ENCODE assay signal across 8 cellular contexts in the genomic region with DNA sequence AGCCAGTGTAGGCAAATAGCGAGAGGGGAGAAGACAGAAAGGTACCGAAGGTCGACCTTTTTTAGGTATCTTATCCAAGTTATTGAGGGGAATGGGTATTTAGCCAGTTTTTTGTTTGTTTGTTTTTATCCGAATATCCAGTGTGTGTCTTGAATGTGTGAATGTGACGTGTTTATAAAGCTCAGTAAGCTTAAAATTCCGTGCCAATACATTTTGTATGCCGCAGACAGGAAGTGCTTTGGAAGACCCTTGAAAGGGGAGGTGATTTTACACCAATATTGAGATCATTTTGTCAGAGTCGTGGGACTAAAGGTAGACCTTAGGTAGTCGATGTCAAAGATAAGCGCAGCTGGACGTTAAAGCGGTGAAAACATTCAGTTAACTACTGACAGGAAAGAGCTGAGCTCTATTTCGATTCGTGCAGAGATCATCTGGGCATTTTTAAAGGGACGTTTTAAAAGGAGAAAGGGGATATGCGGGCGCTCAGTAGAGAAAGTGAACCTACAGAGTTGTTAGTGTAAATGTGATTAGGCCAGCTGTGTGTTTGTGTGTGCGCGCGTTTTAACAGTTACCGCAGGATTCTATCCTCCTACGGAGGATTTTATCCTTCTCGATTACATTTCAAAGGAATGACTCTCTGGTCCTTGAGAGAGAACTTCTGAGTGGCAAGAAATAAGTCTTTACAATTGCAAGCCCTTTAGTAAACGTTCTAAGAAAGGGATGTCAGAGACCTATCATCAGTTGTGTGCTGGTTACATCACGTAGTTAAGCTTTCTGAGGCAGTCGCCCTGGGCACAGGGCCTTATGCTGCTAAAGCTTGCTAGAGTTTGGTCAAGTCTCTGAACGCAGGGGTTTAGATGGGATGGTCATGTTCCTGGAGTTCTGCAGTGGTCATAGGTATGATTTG. TPM values are rescaled to one million over a fixed set of nuclear protein-coding genes. Genes with fewer than 3 reads are reported as not detected.
A peak's percentile ranks its signal among the peaks of the same experiment; 100 is the strongest.
DNase-seq lines count a peak whose midpoint lies in the region; ATAC-seq and TF ChIP-seq lines count a peak whose summit lies in the region.

No MANE protein-coding gene starts in this region.

- peaks cover 6% of the 10 kb centered on the region; the same call in 1 of the 2 replicates for H3K9me3 ChIP-seq in SK-N-MC (ENCODE audit: low read depth, low read length)

- H3K4me3 ChIP-seq in SK-N-MC: peak overlapping the region; percentile 98
- H3K4me3 ChIP-seq in fibroblast of villous mesenchyme (ENCODE audit: low read depth, low read length): peak overlapping the region; percentile 68

- ATAC-seq in GM21528 (IDR thresholded peaks at IDR 0.05; ENCODE audit: low FRiP score, unreplicated experiment): no peak
- no peak for ATAC-seq in HG03108 (IDR thresholded peaks at IDR 0.05; ENCODE audit: unreplicated experiment)

- DNase-seq in ELF-1 (ENCODE audit: low read depth, low spot score): peak; percentile 29
- DNase-seq in HK-2 (ENCODE audit: unreplicated experiment): peak; percentile 16
- DNase-seq in SK-N-MC (ENCODE audit: low read depth, low spot score): no peak
- peak; percentile 60 for DNase-seq in fibroblast of villous mesenchyme (ENCODE audit: low read depth)
- peak; percentile 42 for DNase-seq in pons (ENCODE audit: low spot score)
- DNase-seq in SKM-1 (lab: John Stamatoyannopoulos, UW; ENCODE audit: unreplicated experiment): no peak

- no peak for TF ChIP-seq CTCF in fibroblast of villous mesenchyme (IDR thresholded peaks at IDR 0.05; ENCODE audit: insufficient read depth, low read depth, low read length)

- peaks cover 20% of the 10 kb centered on the region for H3K36me3 ChIP-seq in SK-N-MC (ENCODE audit: insufficient read depth, low read length)

- H3K9ac ChIP-seq in SK-N-MC (ENCODE audit: insufficient read length): peak overlapping the region; percentile 99

- H3K27ac ChIP-seq in SK-N-MC: peak overlapping the region; percentile 95

RNA-seq across cellular contexts. Expression of gene ECHDC1, which starts 0.6 kb away (rescaled TPM):
- total RNA-seq in fibroblast of villous mesenchyme: 60.9 and 77.3 TPM in 2 replicates

Comparison
In these comparisons a context has a peak if more than half of its experiments do, and no peak if none do; other contexts are left out.
1. DNase-seq: peak in ELF-1 (single experiment), HK-2 (single experiment), fibroblast of villous mesenchyme (single experiment) and pons (single experiment); none in SK-N-MC (single experiment) and SKM-1 (single experiment).